ENCODE assay signal across 22 cellular contexts in the genomic region with DNA sequence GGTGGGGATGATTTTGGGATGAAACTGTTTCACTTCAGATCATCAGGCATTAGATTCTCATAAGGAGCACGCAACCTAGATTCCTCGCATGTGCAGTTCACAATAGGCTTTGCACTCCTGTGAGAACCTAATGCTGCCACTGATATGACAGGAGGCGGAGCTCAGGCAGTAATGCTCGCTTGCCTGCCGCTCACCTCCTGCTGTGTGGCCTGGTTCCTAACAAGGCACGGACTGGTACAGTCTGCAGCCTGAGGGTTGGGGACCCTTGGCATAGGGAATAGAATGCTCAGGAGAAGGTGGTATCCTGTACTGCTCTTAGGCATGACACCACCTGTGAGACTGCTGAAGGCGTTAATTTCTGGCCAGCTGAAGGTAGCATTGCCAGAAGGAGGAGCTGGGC. TPM values are rescaled to one million over a fixed set of nuclear protein-coding genes. Genes with fewer than 3 reads are reported as not detected.
A peak's percentile ranks its signal among the peaks of the same experiment; 100 is the strongest.
DNase-seq lines count a peak whose midpoint lies in the region; ATAC-seq, FAIRE-seq and TF ChIP-seq lines count a peak whose summit lies in the region.
"Had no signal": no experiment of that assay in that cellular context is flagged by ENCODE, and none has a peak within 500 bp of the region (broad histone marks: within the 10 kb centered on the region; RNA-seq: fewer than 3 reads in every experiment).

No MANE protein-coding gene starts in this region.

- CTCF ChIA-PET in CD8-positive, alpha-beta T cell (lab: Charles Lee) = interaction anchor here (1.0 to 4.1 kb wide), 3 partner anchors 19 to 53 kb away, joined by 3 to 25 read pairs (median 8); a partner anchor contains a TSS
- CTCF ChIA-PET in K562 (lab: Yijun Ruan, JAX; ENCODE audit: low intra/inter-chr PET ratio) = no interaction called here

- WGBS in K562 (ENCODE audit: insufficient coverage, low coverage, missing lambda C conversion rate) = 14% methylated on average over 7 of the region's 7 CpGs
- WGBS in trophoblast cell (ENCODE audit: extremely low coverage, insufficient coverage, insufficient read length) = no CpG with 5 or more reads among the region's 7 CpGs

- H3K14ac ChIP-seq in trophoblast cell (ENCODE audit: low read length) = no peak overlapping the region

- peaks cover 70% of the 10 kb centered on the region for H3K4me1 Mint-ChIP-seq in CD8-positive, alpha-beta T cell (ENCODE audit: low read depth)

- H2AFZ ChIP-seq in OCI-LY1 (ENCODE audit: low read length) = no peak overlapping the region
- H2AFZ ChIP-seq in K562 (ENCODE audit: low read depth, low read length) = no peak overlapping the region
- H2AFZ ChIP-seq in trophoblast cell (ENCODE audit: insufficient read depth, low read length, poor library complexity) = no peak overlapping the region

- H3K23ac ChIP-seq in trophoblast cell (ENCODE audit: low read length) = no peak overlapping the region

- no peaks in the 10 kb centered on the region for H3K9me3 ChIP-seq in CD8-positive, alpha-beta T cell (ENCODE audit: low read length)
- H3K9me3 ChIP-seq in OCI-LY1 (ENCODE audit: low read length) (no peaks in the 10 kb centered on the region), K562 (replicated peaks; ENCODE audit: control insufficient read depth, insufficient read depth, low read depth, low read length) (no peaks in the 10 kb centered on the region), trophoblast cell (ENCODE audit: insufficient read depth, low read depth, low read length) (peaks cover 3% of the 10 kb centered on the region)
- H3K9me3 ChIP-seq: colonic mucosa, left ventricle myocardium inferior had no signal

- peaks cover 2% of the 10 kb centered on the region for H3K79me1 ChIP-seq in trophoblast cell (ENCODE audit: low read length)

- peak; percentile 48 for FAIRE-seq in K562 (lab: Jason Lieb, UNC)
- FAIRE-seq: astrocyte, GM18507, small intestine had no signal

- no peak for TF ChIP-seq RAD21 in K562 (CRISPR knock-in tag; conservative IDR thresholded peaks at IDR 0.05 in 1 of 2, IDR thresholded peaks at IDR 0.05 in 1 of 2)

- H2AK5ac ChIP-seq in trophoblast cell (ENCODE audit: low read length) = no peak overlapping the region

- H3K4me3 Mint-ChIP-seq in CD8-positive, alpha-beta T cell = peak overlapping the region; percentile 33
- H3K4me3 Mint-ChIP-seq: WTC11 had no signal

- no peak overlapping the region for H4K91ac ChIP-seq in trophoblast cell (ENCODE audit: low read depth, low read length)

- no peaks in the 10 kb centered on the region for H3K36me3 ChIP-seq in CD8-positive, alpha-beta T cell (ENCODE audit: insufficient read depth, low read length)
- H3K36me3 ChIP-seq in OCI-LY1 (ENCODE audit: insufficient read depth, low read length) (no peaks in the 10 kb centered on the region), K562 (ENCODE audit: control insufficient read depth, insufficient read depth, low read length) (no peaks in the 10 kb centered on the region), trophoblast cell (ENCODE audit: control insufficient read depth in 1 of 2, insufficient read depth in 2 of 2, low read length in 2 of 2) (no peaks in the 10 kb centered on the region)
- H3K36me3 ChIP-seq: colonic mucosa, left ventricle myocardium inferior had no signal

- no peak for TF ChIP-seq POLR2A in K562 (conservative IDR thresholded peaks at IDR 0.05)

- in situ Hi-C loops in K562 (cut with MboI) = no loop called here

- no TSS peak for BruUV-seq in K562 (replicated peaks; lab: Mats Ljungman, UMichigan)

- no peak for TF ChIP-seq CTCF in CD8-positive, alpha-beta T cell (IDR thresholded peaks at IDR 0.05)
- TF ChIP-seq CTCF in OCI-LY1 (IDR thresholded peaks at IDR 0.05; ENCODE audit: low read length) = no peak
- no peak for TF ChIP-seq CTCF in K562 (IDR thresholded peaks at IDR 0.05 in 2 of 3, conservative IDR thresholded peaks at IDR 0.05 in 1 of 3; ENCODE audit: insufficient read depth in 2 of 3, low read depth in 1 of 3, low read length in 3 of 3)
- TF ChIP-seq CTCF in foreskin fibroblast (IDR thresholded peaks at IDR 0.05; ENCODE audit: low read depth, low read length) = no peak

- H2BK5ac ChIP-seq in trophoblast cell (ENCODE audit: low read depth, low read length, poor library complexity) = no peak overlapping the region

- H3K36me3 Mint-ChIP-seq in CD8-positive, alpha-beta T cell = no peaks in the 10 kb centered on the region
- H3K36me3 Mint-ChIP-seq in activated naive CD4-positive, alpha-beta T cell treated with anti-CD3 and anti-CD28 coated beads, Interleukin-2, amount 50 U/mL, for 72 hours = no peaks in the 10 kb centered on the region

- H2BK12ac ChIP-seq in trophoblast cell (ENCODE audit: low read length) = no peak overlapping the region

- peak overlapping the region; percentile 90 for H3K27ac Mint-ChIP-seq in CD8-positive, alpha-beta T cell
- peak overlapping the region in 1 of 2 donors; percentile 40 for H3K27ac Mint-ChIP-seq in activated naive CD4-positive, alpha-beta T cell treated with anti-CD3 and anti-CD28 coated beads, Interleukin-2, amount 50 U/mL, for 72 hours
- H3K27ac Mint-ChIP-seq: WTC11 had no signal

- ATAC-seq in CD8-positive, alpha-beta T cell = no peak
- ATAC-seq in K562 (peak; percentile 75), SK-N-SH treated with all-trans-retinoic acid at 6 μM for 48 hours (no peak)
- no peak for ATAC-seq in activated naive CD4-positive, alpha-beta T cell treated with anti-CD3 and anti-CD28 coated beads, Interleukin-2, amount 50 U/mL, for 72 hours
- ATAC-seq: WTC11 had no signal

- no peaks in the 10 kb centered on the region for H3K9me2 ChIP-seq in OCI-LY1 (ENCODE audit: low read depth, low read length)

- H3K18ac ChIP-seq in trophoblast cell (ENCODE audit: low read length) = peak overlapping the region; percentile 37

- H3K4me2 ChIP-seq in OCI-LY1 (ENCODE audit: low read length) = peak overlapping the region; percentile 17; the same call in 1 of the 2 replicates
- H3K4me2 ChIP-seq in K562 (ENCODE audit: insufficient read depth, low read length) = peak overlapping the region; percentile 60
- no peak overlapping the region for H3K4me2 ChIP-seq in trophoblast cell (ENCODE audit: low read length)

- H3K27ac ChIP-seq in CD8-positive, alpha-beta T cell (ENCODE audit: low read depth, low read length) = no peak overlapping the region
- H3K27ac ChIP-seq in OCI-LY1 (ENCODE audit: low read depth, low read length, poor library complexity, severe bottlenecking) (peak overlapping the region; percentile 6), K562 (ENCODE audit: extremely low read depth, low read depth, low read length) (no peak overlapping the region; the same call in 2 of the 3 replicates), trophoblast cell (ENCODE audit: low read depth, low read length) (no peak overlapping the region)
- H3K27ac ChIP-seq: colonic mucosa, left ventricle myocardium inferior had no signal

- no peak overlapping the region for H3K4ac ChIP-seq in trophoblast cell (ENCODE audit: low read depth, low read length)

- intact Hi-C loops in CD8-positive, alpha-beta T cell (cut with DNase I, micrococcal nuclease) = loop anchor here in 1 of 2 experiments (5.0 kb wide), 1 partner anchor 45 kb away; a partner anchor contains a TSS
- intact Hi-C loops in K562 (cut with micrococcal nuclease) = no loop called here

- peaks cover 68% of the 10 kb centered on the region for H3K4me1 ChIP-seq in CD8-positive, alpha-beta T cell (ENCODE audit: insufficient read depth, low read length)
- H3K4me1 ChIP-seq in OCI-LY1 (ENCODE audit: insufficient read depth, low read length, severe bottlenecking) (peaks cover 55% of the 10 kb centered on the region), K562 (replicated peaks in 1 of 2; ENCODE audit: control insufficient read depth in 2 of 2, insufficient read depth in 2 of 2, low read length in 2 of 2) (peaks cover 39 to 51% of the 10 kb centered on the region in 2 experiments), trophoblast cell (ENCODE audit: control insufficient read depth in 1 of 2, insufficient read depth in 2 of 2, low read length in 2 of 2) (peaks cover 6 to 18% of the 10 kb centered on the region in 2 experiments)

- no peak overlapping the region for H3K4me3 ChIP-seq in CD8-positive, alpha-beta T cell (ENCODE audit: low read depth, low read length)
- H3K4me3 ChIP-seq in OCI-LY1 (ENCODE audit: low read depth, low read length, poor library complexity, severe bottlenecking) = no peak overlapping the region
- no peak overlapping the region for H3K4me3 ChIP-seq in K562
- no peak overlapping the region for H3K4me3 ChIP-seq in trophoblast cell (ENCODE audit: low read depth, low read length)
- no peak overlapping the region for H3K4me3 ChIP-seq in foreskin fibroblast (ENCODE audit: low read depth in 1 of 2, low read length in 2 of 2)
- H3K4me3 ChIP-seq: colonic mucosa, left ventricle myocardium inferior had no signal

- no peaks in the 10 kb centered on the region for H3K9me1 ChIP-seq in K562 (ENCODE audit: control insufficient read depth, insufficient read depth, low read length)

- POLR2A ChIA-PET in CD8-positive, alpha-beta T cell (lab: Charles Lee) = interaction anchor here (1.3 to 2.4 kb wide), 3 partner anchors 46 to 61 kb away, joined by 3 to 8 read pairs (median 4); a partner anchor contains a TSS
- POLR2A ChIA-PET in K562 (lab: Yijun Ruan, JAX) = interaction anchor here (0.6 to 1.7 kb wide), 5 partner anchors 8 to 56 kb away, joined by 3 to 8 read pairs (median 6); no protein-coding TSS in a partner anchor

- no peaks in the 10 kb centered on the region for H3K27me3 Mint-ChIP-seq in CD8-positive, alpha-beta T cell (ENCODE audit: low read depth)

- H4K20me1 ChIP-seq in OCI-LY1 (ENCODE audit: insufficient read depth, low read length) (no peaks in the 10 kb centered on the region), K562 (replicated peaks; ENCODE audit: control insufficient read depth, insufficient read depth, low read length) (no peaks in the 10 kb centered on the region; the same call in 1 of the 2 replicates)

- H2BK120ac ChIP-seq in trophoblast cell (ENCODE audit: insufficient read depth, low read length, poor library complexity) = no peak overlapping the region

- H3K9ac ChIP-seq in OCI-LY1 (ENCODE audit: low read length) = no peak overlapping the region
- H3K9ac ChIP-seq in K562 (ENCODE audit: insufficient read depth in 1 of 2, low read depth in 2 of 2, low read length in 2 of 2) = peak overlapping the region; percentile 11 to 77; a peak in 2 of 4 replicates
- H3K9ac ChIP-seq in trophoblast cell (ENCODE audit: low read length) = no peak overlapping the region

- H3F3A ChIP-seq in OCI-LY1 (ENCODE audit: insufficient read depth, low read length) = no peaks in the 10 kb centered on the region

- no peaks in the 10 kb centered on the region; the same call in 1 of the 2 replicates for H3K79me2 ChIP-seq in OCI-LY1 (ENCODE audit: insufficient read depth, low read length)
- peaks cover 66% of the 10 kb centered on the region for H3K79me2 ChIP-seq in K562 (ENCODE audit: control insufficient read depth, insufficient read depth, low read length)
- no peaks in the 10 kb centered on the region for H3K79me2 ChIP-seq in trophoblast cell (ENCODE audit: control insufficient read depth, insufficient read depth, low read length, poor library complexity)

- no peak for TF ChIP-seq EP300 in K562 (IDR thresholded peaks at IDR 0.05; ENCODE audit: low read length)

- no peak overlapping the region for H4K12ac ChIP-seq in trophoblast cell (ENCODE audit: low read depth, low read length)

- no peak overlapping the region for H4K8ac ChIP-seq in trophoblast cell (ENCODE audit: low read depth, low read length)

- no peaks in the 10 kb centered on the region for H3K9me3 Mint-ChIP-seq in CD8-positive, alpha-beta T cell
- H3K9me3 Mint-ChIP-seq in activated naive CD4-positive, alpha-beta T cell treated with anti-CD3 and anti-CD28 coated beads, Interleukin-2, amount 50 U/mL, for 72 hours = no peaks in the 10 kb centered on the region

- no peak for DNase-seq in CD8-positive, alpha-beta T cell
- DNase-seq in K562 (ENCODE audit: extremely low read depth in 1 of 4, low spot score in 3 of 4) = peak in 2 of 4 experiments; percentile 6 to 59
- no peak for DNase-seq in trophoblast cell
- DNase-seq in foreskin fibroblast = no peak
- no peak for DNase-seq in activated naive CD4-positive, alpha-beta T cell treated with anti-CD3 and anti-CD28 coated beads, Interleukin-2, amount 50 U/mL, for 72 hours (ENCODE audit: low spot score in 2 of 2)
- DNase-seq in GDM1 (lab: John Stamatoyannopoulos, UW) = no peak
- DNase-seq: activated effector memory CD4-positive, alpha-beta T cell treated with anti-CD3 and anti-CD28 coated beads, Interleukin-2, amount 50 U/mL, for 16 hours; colonic mucosa; DMS79 treated with DMSO at 0.1 percent for 48 hours; foreskin melanocyte; GOT3; left ventricle myocardium inferior; NCI-H1417; NCI-H2171; stimulated activated CD4-positive, alpha-beta T cell treated with anti-CD3 and anti-CD28 coated beads, Interleukin-4, amount 100 ng/mL, for 4 hours; stimulated activated CD8-positive, alpha-beta memory T cell treated with anti-CD3 and anti-CD28 coated beads, Interleukin-4, amount 100 ng/mL, for 48 hours had no signal

- no peaks in the 10 kb centered on the region for H3K27me3 ChIP-seq in CD8-positive, alpha-beta T cell (ENCODE audit: insufficient read depth, low read length)
- H3K27me3 ChIP-seq in OCI-LY1 (ENCODE audit: insufficient read depth, low read length) (no peaks in the 10 kb centered on the region), K562 (ENCODE audit: control insufficient read depth in 2 of 2, insufficient read depth in 2 of 2, low read length in 2 of 2) (no peaks in the 10 kb centered on the region), trophoblast cell (ENCODE audit: insufficient read depth, low read length) (no peaks in the 10 kb centered on the region)
- H3K27me3 ChIP-seq: colonic mucosa had no signal

RNA-seq across cellular contexts. Expression of a gene that starts 47.0 kb away (rescaled TPM):
- total RNA-seq in CD8-positive, alpha-beta T cell = 10 to 100 TPM; 72.5 to 84.3 TPM
- 148 and 250 TPM in 2 replicates for total RNA-seq in K562 (2011; cell fraction: chromatin; rRNA removed; ENCODE audit: low replicate concordance)
- total RNA-seq in K562 (2011; cell fraction: nucleolus; rRNA removed) = 183 and 205 TPM in 2 replicates
- total RNA-seq in K562 (2011; cell fraction: nucleoplasm; rRNA removed) = 147 and 198 TPM in 2 replicates
- total RNA-seq in K562 (2014; rRNA removed) = 22.1 and 23.9 TPM in 2 replicates
- total RNA-seq in K562 (2014; rRNA removed; fragmentation: Illumina TruSeq; extraction: Trizol) = 25.8 and 28.2 TPM in 2 replicates
- total RNA-seq in K562 (2015; rRNA removed; fragmentation: Illumina TruSeq; extraction: Trizol) = 18.3 and 20.6 TPM in 2 replicates
- 50.4 and 50.5 TPM in 2 replicates for total RNA-seq in K562 (2021)
- polyA plus RNA-seq in K562 (2011; rRNA removed) = 30.2 and 42.1 TPM in 2 replicates
- 32.2 and 32.4 TPM in 2 replicates for polyA plus RNA-seq in K562 (2011; cell fraction: cytosol; rRNA removed)
- 47.0 and 55.3 TPM in 2 replicates for polyA plus RNA-seq in K562 (2011; cell fraction: nucleus; rRNA removed)
- polyA plus RNA-seq in K562 (2012) = 55.9 and 67.3 TPM in 2 replicates
- 38.8 and 39.1 TPM in 2 replicates for polyA plus RNA-seq in K562 (2014; fragmentation: Illumina TruSeq; extraction: Trizol)
- polyA plus RNA-seq in K562 (2014; fragmentation: Nextera tagmentation; extraction: Ambion mirVana) = 1 to 10 TPM; 7.7 to 8.0 TPM
- polyA plus RNA-seq in K562 (2014; rRNA removed) = 22.5 and 24.7 TPM in 2 replicates
- 160 and 190 TPM in 2 replicates for polyA minus RNA-seq in K562 (2011; rRNA and poly(A)+ RNA removed)
- 46.1 and 63.4 TPM in 2 replicates for polyA minus RNA-seq in K562 (2011; cell fraction: cytosol; rRNA and poly(A)+ RNA removed)
- 30.4 and 55.1 TPM in 2 replicates for polyA minus RNA-seq in K562 (2011; cell fraction: nucleus; rRNA and poly(A)+ RNA removed)
- polyA plus RNA-seq in trophoblast cell (2013) = 17.6 and 18.0 TPM in 2 replicates
- total RNA-seq in activated naive CD4-positive, alpha-beta T cell treated with anti-CD3 and anti-CD28 coated beads, Interleukin-2, amount 50 U/mL, for 72 hours = 10 to 100 TPM; 75.8 to 88.8 TPM

Comparison
In these comparisons a context has a peak if more than half of its experiments do, and no peak if none do; other contexts are left out.
1. H3K9ac ChIP-seq: peak in K562 (2 of 2); none in OCI-LY1 (single experiment) and trophoblast cell (single experiment).